9 cellular contexts compared by ENCODE assay signal in the genomic region with DNA sequence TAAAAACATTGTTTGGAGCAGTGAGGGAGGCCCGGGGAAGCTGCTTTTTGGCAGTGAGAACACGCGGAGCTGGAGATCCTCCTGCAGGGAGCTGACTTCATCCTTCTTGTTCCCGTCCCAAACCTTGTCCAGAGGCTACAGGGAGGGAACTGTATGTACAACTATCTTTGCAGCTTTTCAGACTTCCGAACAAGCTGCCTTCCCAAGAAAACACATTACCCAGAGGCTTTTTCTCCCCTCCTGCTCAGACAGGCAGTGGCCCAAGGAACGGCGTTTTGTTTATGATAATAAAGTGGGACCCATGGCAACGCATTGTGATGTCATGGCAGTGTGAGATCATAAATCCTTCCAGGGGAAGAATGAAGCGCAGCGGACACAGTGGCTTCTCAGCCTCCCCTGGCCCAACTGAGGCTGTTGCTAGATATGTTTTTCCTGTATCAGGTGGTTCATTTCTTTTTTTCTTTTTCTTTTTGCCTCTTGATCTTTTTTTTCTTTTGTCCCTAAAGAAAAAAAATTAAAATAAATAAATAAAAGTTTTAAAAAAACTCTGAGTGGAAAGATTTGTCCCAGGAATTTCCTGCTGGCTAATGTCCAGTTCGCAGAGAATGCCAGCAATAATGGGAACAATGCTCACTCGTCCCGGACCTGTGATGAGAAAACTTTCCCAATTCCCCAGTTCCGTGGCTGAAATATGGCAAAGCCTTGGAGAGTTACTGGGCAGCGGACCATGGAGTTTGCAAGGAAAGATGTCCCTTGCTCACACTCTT.
DNase-seq lines count a peak whose midpoint lies in the region; TF ChIP-seq lines count a peak whose summit lies in the region.
"Had no signal": no experiment of that assay in that cellular context is flagged by ENCODE, and none has a peak within 500 bp of the region (broad histone marks: within the 10 kb centered on the region; RNA-seq: fewer than 3 reads in every experiment).

No MANE protein-coding gene starts in this region.

- no peak overlapping the region for H3K4me3 Mint-ChIP-seq in neural progenitor cell
- no peak overlapping the region for H3K4me3 Mint-ChIP-seq in activated naive CD8-positive, alpha-beta T cell treated with anti-CD3 and anti-CD28 coated beads for 36 hours
- H3K4me3 Mint-ChIP-seq: central memory CD8-positive, alpha-beta T cell had no signal

- peak overlapping the region; percentile 54 for H3K27ac Mint-ChIP-seq in neural progenitor cell
- H3K27ac Mint-ChIP-seq in activated naive CD8-positive, alpha-beta T cell treated with anti-CD3 and anti-CD28 coated beads for 36 hours, result no peak overlapping the region

- no peaks in the 10 kb centered on the region for H3K79me2 ChIP-seq in neural progenitor cell (ENCODE audit: low read depth)

- H3K27me3 Mint-ChIP-seq in neural progenitor cell (ENCODE audit: insufficient read depth, low read depth), result peaks cover 5% of the 10 kb centered on the region
- no peaks in the 10 kb centered on the region for H3K27me3 Mint-ChIP-seq in activated naive CD8-positive, alpha-beta T cell treated with anti-CD3 and anti-CD28 coated beads for 36 hours

- TF ChIP-seq CTCF in esophagus muscularis mucosa (IDR thresholded peaks at IDR 0.05), result no peak
- no peak for TF ChIP-seq CTCF in neural progenitor cell (IDR thresholded peaks at IDR 0.05)

- no peaks in the 10 kb centered on the region for H3K36me3 Mint-ChIP-seq in neural progenitor cell
- H3K36me3 Mint-ChIP-seq in activated naive CD8-positive, alpha-beta T cell treated with anti-CD3 and anti-CD28 coated beads for 36 hours, result no peaks in the 10 kb centered on the region

- H2AFZ ChIP-seq in neural progenitor cell (replicated peaks), result peak overlapping the region; percentile 96

- no peaks in the 10 kb centered on the region for H3K9me3 Mint-ChIP-seq in neural progenitor cell
- H3K9me3 Mint-ChIP-seq in activated naive CD8-positive, alpha-beta T cell treated with anti-CD3 and anti-CD28 coated beads for 36 hours, result no peaks in the 10 kb centered on the region
- H3K9me3 Mint-ChIP-seq: central memory CD8-positive, alpha-beta T cell had no signal

- peak; percentile 80 for TF ChIP-seq EP300 in esophagus muscularis mucosa (IDR thresholded peaks at IDR 0.05)

- peak overlapping the region; percentile 72 to 88 (median 84) for H3K27ac ChIP-seq in esophagus muscularis mucosa (replicated peaks in 1 of 4)
- H3K27ac ChIP-seq in neural progenitor cell, result no peak overlapping the region

- 9% methylated on average over 15 of the region's 15 CpGs for WGBS in esophagus muscularis mucosa

- H3K4me2 ChIP-seq in neural progenitor cell, result no peak overlapping the region

- H3K36me3 ChIP-seq in esophagus muscularis mucosa, result no peaks in the 10 kb centered on the region
- H3K36me3 ChIP-seq in neural progenitor cell, result no peaks in the 10 kb centered on the region

- no peak for TF ChIP-seq POLR2A in esophagus muscularis mucosa (IDR thresholded peaks at IDR 0.05; ENCODE audit: low read depth)

- intact Hi-C loops in esophagus muscularis mucosa (cut with DNase I), result loop anchor here (5.0 to 10.0 kb wide), 3 partner anchors 73 to 139 kb away; no protein-coding TSS in a partner anchor

- no peaks in the 10 kb centered on the region for H3F3A ChIP-seq in neural progenitor cell (ENCODE audit: low read depth)

- H3K4me3 ChIP-seq in esophagus muscularis mucosa, result peak overlapping the region; percentile 9 to 20 (median 20)
- H3K4me3 ChIP-seq in neural progenitor cell, result no peak overlapping the region

- H3K4me1 ChIP-seq in esophagus muscularis mucosa (peaks cover 11 to 30% (median 27%) of the 10 kb centered on the region in 4 donors), neural progenitor cell (peaks cover 16% of the 10 kb centered on the region)

- H3K9me3 ChIP-seq in esophagus muscularis mucosa (no peaks in the 10 kb centered on the region), neural progenitor cell (ENCODE audit: low read depth) (no peaks in the 10 kb centered on the region)

- H3K4me1 Mint-ChIP-seq in neural progenitor cell, result peaks cover 35% of the 10 kb centered on the region
- no peaks in the 10 kb centered on the region for H3K4me1 Mint-ChIP-seq in activated naive CD8-positive, alpha-beta T cell treated with anti-CD3 and anti-CD28 coated beads for 36 hours
- H3K4me1 Mint-ChIP-seq: central memory CD8-positive, alpha-beta T cell had no signal

- no peaks in the 10 kb centered on the region for H4K20me1 ChIP-seq in neural progenitor cell (ENCODE audit: low read depth)

- H3K27me3 ChIP-seq in esophagus muscularis mucosa, result peaks cover 0 to 5% (median 0%) of the 10 kb centered on the region in 4 donors
- H3K27me3 ChIP-seq in neural progenitor cell, result no peaks in the 10 kb centered on the region

- peak; percentile 42 for DNase-seq in COLO829 (ENCODE audit: low spot score)
- peak; percentile 58 for DNase-seq in NCI-H226
- DNase-seq in esophagus muscularis mucosa (ENCODE audit: extremely low spot score), result peak; percentile 96
- peak; percentile 54 for DNase-seq in neural progenitor cell (ENCODE audit: low spot score)
- DNase-seq in activated naive CD8-positive, alpha-beta T cell treated with anti-CD3 and anti-CD28 coated beads for 36 hours, result no peak
- no peak for DNase-seq in activated naive CD4-positive, alpha-beta T cell treated with Interleukin-2 at 50 U/mL for 16 hours
- no peak for DNase-seq in HuH-7 (ENCODE audit: low spot score)
- DNase-seq in T-helper 1 cell, result no peak

- H3K9ac ChIP-seq in neural progenitor cell, result no peak overlapping the region

Comparison
In these comparisons a context has a peak if more than half of its experiments do, and no peak if none do; other contexts are left out.
1. DNase-seq: peak in COLO829 (single experiment), NCI-H226 (single experiment), esophagus muscularis mucosa (single experiment) and neural progenitor cell (single experiment); none in activated naive CD8-positive, alpha-beta T cell treated with anti-CD3 and anti-CD28 coated beads for 36 hours (single experiment), activated naive CD4-positive, alpha-beta T cell treated with Interleukin-2 at 50 U/mL for 16 hours (single experiment), HuH-7 (single experiment) and T-helper 1 cell (0 of 5).